8 cellular contexts compared by ENCODE assay signal in genomic region chr18:12308386-12309100, GRCh38. TPM values are rescaled to one million over a fixed set of nuclear protein-coding genes. Genes with fewer than 3 reads are reported as not detected.
DNase-seq lines count a peak whose midpoint lies in the region; ATAC-seq and TF ChIP-seq lines count a peak whose summit lies in the region.

No MANE protein-coding gene starts in this region.

- H2AFZ ChIP-seq in osteoblast (ENCODE audit: low read length), result peak overlapping the region; percentile 22

- H3K9me3 ChIP-seq in osteoblast (ENCODE audit: low read depth, low read length), result peaks cover 2% of the 10 kb centered on the region

- peak overlapping the region; percentile 91 for H3K27ac Mint-ChIP-seq in HFFc6
- H3K27ac Mint-ChIP-seq in activated T-helper 17 cell treated with anti-CD3 and anti-CD28 coated beads, Interleukin-2, amount 50 U/mL, for 72 hours, result no peak overlapping the region

- ATAC-seq in activated T-helper 17 cell treated with anti-CD3 and anti-CD28 coated beads, Interleukin-2, amount 50 U/mL, for 72 hours (replicated peaks), result peak; percentile 81
- peak; percentile 82 for ATAC-seq in Right ventricle myocardium inferior

- peak overlapping the region; percentile 81 for H3K4me3 ChIP-seq in NB4 (ENCODE audit: low read depth, low read length)
- peak overlapping the region; percentile 95 for H3K4me3 ChIP-seq in osteoblast (ENCODE audit: insufficient read depth, low read length)

- peak overlapping the region; percentile 96 for H3K4me3 Mint-ChIP-seq in HFFc6
- H3K4me3 Mint-ChIP-seq in activated T-helper 17 cell treated with anti-CD3 and anti-CD28 coated beads, Interleukin-2, amount 50 U/mL, for 72 hours, result peak overlapping the region; percentile 59

- H3K4me2 ChIP-seq in osteoblast (ENCODE audit: insufficient read depth, low read length), result peak overlapping the region; percentile 78

- intact Hi-C loops in Right ventricle myocardium inferior (cut with DNase I), result loop anchor here (2.0 to 5.0 kb wide), 2 partner anchors 36 to 68 kb away; partner anchors contain the start of gene AFG3L2

- TF ChIP-seq CTCF in HFFc6 (IDR thresholded peaks at IDR 0.05) (no peak), NB4 (IDR thresholded peaks at IDR 0.05; ENCODE audit: low read depth, low read length) (no peak), osteoblast (IDR thresholded peaks at IDR 0.05; ENCODE audit: extremely low read depth, low read depth, low read length) (no peak)

- H3K36me3 Mint-ChIP-seq in HFFc6 (ENCODE audit: low read depth), result peaks cover 51% of the 10 kb centered on the region
- peaks cover 16% of the 10 kb centered on the region for H3K36me3 Mint-ChIP-seq in activated T-helper 17 cell treated with anti-CD3 and anti-CD28 coated beads, Interleukin-2, amount 50 U/mL, for 72 hours (ENCODE audit: low read depth)

- H3K27ac ChIP-seq in osteoblast (ENCODE audit: low read depth, low read length), result peak overlapping the region; percentile 87

- DNase-seq in activated CD8-positive, alpha-beta memory T cell treated with anti-CD3 and anti-CD28 coated beads, Interleukin-2, amount 50 U/mL, for 48 hours, result peak; percentile 69
- no peak for DNase-seq in activated CD8-positive, alpha-beta memory T cell treated with anti-CD3 and anti-CD28 coated beads for 24 hours
- DNase-seq in HFFc6 (peak; percentile 89), NB4 (ENCODE audit: low read depth) (peak; percentile 86), Right ventricle myocardium inferior (ENCODE audit: missing footprints) (peak; percentile 92), osteoblast (ENCODE audit: insufficient read length, low spot score, missing footprints) (peak; percentile 98), NCI-H128 (lab: John Stamatoyannopoulos, UW; ENCODE audit: unreplicated experiment) (no peak)

- H3K4me1 ChIP-seq in osteoblast (ENCODE audit: insufficient read depth, low read length), result peaks cover 18% of the 10 kb centered on the region

- H4K20me1 ChIP-seq in osteoblast (ENCODE audit: insufficient read depth, low read length), result peaks cover 29% of the 10 kb centered on the region

- peaks cover 69% of the 10 kb centered on the region for H3K79me2 ChIP-seq in osteoblast (ENCODE audit: insufficient read depth, low read length)

- H3K27me3 Mint-ChIP-seq in HFFc6 (ENCODE audit: insufficient read depth), result peaks cover 15% of the 10 kb centered on the region
- H3K27me3 Mint-ChIP-seq in activated T-helper 17 cell treated with anti-CD3 and anti-CD28 coated beads, Interleukin-2, amount 50 U/mL, for 72 hours, result peaks cover 42% of the 10 kb centered on the region

- peaks cover 38% of the 10 kb centered on the region for H3K36me3 ChIP-seq in osteoblast (ENCODE audit: insufficient read depth, low read length)

- no peak for TF ChIP-seq POLR2A in NB4 (IDR thresholded peaks at IDR 0.05; ENCODE audit: extremely low read depth, insufficient read length)

- H3K9me3 Mint-ChIP-seq in HFFc6, result peaks cover 21% of the 10 kb centered on the region
- peaks cover 5% of the 10 kb centered on the region for H3K9me3 Mint-ChIP-seq in activated T-helper 17 cell treated with anti-CD3 and anti-CD28 coated beads, Interleukin-2, amount 50 U/mL, for 72 hours

- H3K4me1 Mint-ChIP-seq in HFFc6 (ENCODE audit: low read depth), result peaks cover 65% of the 10 kb centered on the region
- no peaks in the 10 kb centered on the region for H3K4me1 Mint-ChIP-seq in activated T-helper 17 cell treated with anti-CD3 and anti-CD28 coated beads, Interleukin-2, amount 50 U/mL, for 72 hours

- H3K27me3 ChIP-seq in osteoblast (ENCODE audit: insufficient read depth, low read length), result no peaks in the 10 kb centered on the region

RNA-seq across cellular contexts. Expression of gene TUBB6, which starts 0.5 kb away (rescaled TPM):
- total RNA-seq in HFFc6 (2021; fragmentation: NEBNext Ultra II Directional; extraction: Animal tissue kit (Norgen Biotek cat#: 25700)), result 100 to 1,000 TPM; 434 to 602 (median 568) TPM
- total RNA-seq in activated T-helper 17 cell treated with anti-CD3 and anti-CD28 coated beads, Interleukin-2, amount 50 U/mL, for 72 hours, result 10 to 100 TPM in 1 of 2 donors, 1 to 10 TPM in 1; 6.9 to 20.4 TPM
- total RNA-seq in Right ventricle myocardium inferior (132 TPM), osteoblast (312 and 425 TPM in 2 replicates)

RNA-seq across cellular contexts. Expression of gene CIDEA, which starts 54.4 kb away (rescaled TPM):
- not detected for total RNA-seq in HFFc6 (2021; fragmentation: NEBNext Ultra II Directional; extraction: Animal tissue kit (Norgen Biotek cat#: 25700))
- total RNA-seq in activated T-helper 17 cell treated with anti-CD3 and anti-CD28 coated beads, Interleukin-2, amount 50 U/mL, for 72 hours, result not detected
- total RNA-seq in Right ventricle myocardium inferior (1.7 TPM), osteoblast (not detected in 2 replicates)

Comparison
In these comparisons a context has a peak if more than half of its experiments do, and no peak if none do; other contexts are left out.
1. DNase-seq: peak in activated CD8-positive, alpha-beta memory T cell treated with anti-CD3 and anti-CD28 coated beads, Interleukin-2, amount 50 U/mL, for 48 hours (single experiment), HFFc6 (single experiment), NB4 (single experiment), Right ventricle myocardium inferior (single experiment) and osteoblast (single experiment); none in activated CD8-positive, alpha-beta memory T cell treated with anti-CD3 and anti-CD28 coated beads for 24 hours (single experiment) and NCI-H128 (single experiment).